Comparison of ENCODE assay signal across 8 cellular contexts in genomic region chr16:4200000-4200780, GRCh38. TPM values are rescaled to one million over a fixed set of nuclear protein-coding genes. Genes with fewer than 3 reads are reported as not detected.
A peak's percentile ranks its signal among the peaks of the same experiment; 100 is the strongest.
DNase-seq lines count a peak whose midpoint lies in the region; ATAC-seq, FAIRE-seq and TF ChIP-seq lines count a peak whose summit lies in the region.

No MANE protein-coding gene starts in this region.

- H2BK20ac ChIP-seq in H9 (ENCODE audit: low read depth, low read length, poor library complexity, severe bottlenecking): no peak overlapping the region

- no peak overlapping the region for H3K56ac ChIP-seq in H9 (ENCODE audit: insufficient read length, low read depth, low read length)

- H3K4me3 ChIP-seq in adrenal gland (no peak overlapping the region), small intestine (ENCODE audit: low read depth in 1 of 2, low read length in 2 of 2) (no peak overlapping the region)

- no peaks in the 10 kb centered on the region for H3K9me3 ChIP-seq in H9 (ENCODE audit: control insufficient read depth, low read depth, low read length)
- H3K9me3 ChIP-seq in adrenal gland (replicated peaks in 1 of 3): no peaks in the 10 kb centered on the region
- no peaks in the 10 kb centered on the region for H3K9me3 ChIP-seq in small intestine (ENCODE audit: control insufficient read depth, low read depth)

- H3K27ac ChIP-seq in C4-2B: no peak overlapping the region
- H3K27ac ChIP-seq in H9 (ENCODE audit: insufficient read length, low read depth, low read length): no peak overlapping the region
- H3K27ac ChIP-seq in adrenal gland: no peak overlapping the region
- H3K27ac ChIP-seq in small intestine (ENCODE audit: low read depth in 1 of 2, low read length in 1 of 2): no peak overlapping the region

- H2BK15ac ChIP-seq in H9 (ENCODE audit: low read depth, low read length): no peak overlapping the region

- intact Hi-C loops in adrenal gland (cut with DNase I): loop anchor here (5.0 to 10.0 kb wide), 2 partner anchors 52 to 135 kb away; no protein-coding TSS in a partner anchor

- H3K9me3 Mint-ChIP-seq in H9: no peaks in the 10 kb centered on the region

- H2AK5ac ChIP-seq in H9 (ENCODE audit: insufficient read length, low read length): no peak overlapping the region

- no peaks in the 10 kb centered on the region for H3K79me1 ChIP-seq in H9 (ENCODE audit: insufficient read depth, low read depth, low read length, poor library complexity, severe bottlenecking)

- H4K20me1 ChIP-seq in H9 (ENCODE audit: control insufficient read depth, insufficient read depth, insufficient read length): no peaks in the 10 kb centered on the region

- H3K23ac ChIP-seq in H9 (ENCODE audit: insufficient read length, low read depth, low read length): no peak overlapping the region

- no peak overlapping the region for H3T11ph ChIP-seq in H9 (ENCODE audit: low read length)

- TF ChIP-seq CTCF in C4-2B (conservative IDR thresholded peaks at IDR 0.05): peak; percentile 79
- peak; percentile 42; the same call in 2 of the 3 replicates for TF ChIP-seq CTCF in H9 (conservative IDR thresholded peaks at IDR 0.05)
- peak; percentile 63 to 92 (median 87) for TF ChIP-seq CTCF in adrenal gland (IDR thresholded peaks at IDR 0.05)

- H3K4me1 ChIP-seq in H9 (ENCODE audit: insufficient read depth, low read length) (no peaks in the 10 kb centered on the region), adrenal gland (replicated peaks in 1 of 2) (no peaks in the 10 kb centered on the region), small intestine (ENCODE audit: control insufficient read depth in 2 of 2, insufficient read depth in 1 of 2, low read depth in 1 of 2, low read length in 1 of 2) (no peaks in the 10 kb centered on the region)

- no peak overlapping the region; the same call in 1 of the 2 replicates for H3K14ac ChIP-seq in H9 (ENCODE audit: insufficient read depth, low read length)

- TF ChIP-seq POLR2A in adrenal gland (IDR thresholded peaks at IDR 0.05): no peak

- H3K27me3 ChIP-seq in H9 (ENCODE audit: insufficient read depth, low read length): no peaks in the 10 kb centered on the region
- H3K27me3 ChIP-seq in adrenal gland: no peaks in the 10 kb centered on the region
- H3K27me3 ChIP-seq in small intestine (ENCODE audit: control insufficient read depth in 2 of 2, insufficient read depth in 2 of 2, low read length in 2 of 2): no peaks in the 10 kb centered on the region

- H3K27me3 Mint-ChIP-seq in H9 (ENCODE audit: low read depth): no peaks in the 10 kb centered on the region; the same call in none of the 2 replicates

- no peak overlapping the region for H3K18ac ChIP-seq in H9 (ENCODE audit: insufficient read length, low read depth, low read length)

- no peak overlapping the region for H2BK12ac ChIP-seq in H9 (ENCODE audit: insufficient read length, low read depth, low read length)

- no peak overlapping the region for H2AFZ ChIP-seq in H9 (ENCODE audit: low read length)

- peaks cover 6 to 11% of the 10 kb centered on the region in 2 experiments for H3K4me1 Mint-ChIP-seq in H9

- no peaks in the 10 kb centered on the region for H3K36me3 Mint-ChIP-seq in H9 (ENCODE audit: insufficient read depth in 1 of 3, low read depth in 3 of 3)

- no peak overlapping the region for H4K91ac ChIP-seq in H9 (ENCODE audit: insufficient read length, low read depth, low read length)

- H3K4me2 ChIP-seq in H9 (ENCODE audit: insufficient read depth, insufficient read length, low read length): no peak overlapping the region

- FAIRE-seq in small intestine (lab: Jason Lieb, UNC): no peak

- no peak overlapping the region for H4K8ac ChIP-seq in H9 (replicated peaks; ENCODE audit: insufficient read length, low read depth, low read length)

- no peak overlapping the region; a peak in 1 of 5 replicates for H3K4me3 Mint-ChIP-seq in H9

- no peak overlapping the region for H2BK5ac ChIP-seq in H9 (ENCODE audit: insufficient read length, low read length)

- no peak overlapping the region for H3K9ac ChIP-seq in H9 (ENCODE audit: extremely low read depth, insufficient read length, low read length)

- H3K23me2 ChIP-seq in H9 (ENCODE audit: insufficient read length, low read depth, low read length, poor library complexity, severe bottlenecking): no peaks in the 10 kb centered on the region

- H3K4ac ChIP-seq in H9 (ENCODE audit: low read depth, low read length): no peak overlapping the region

- H2BK120ac ChIP-seq in H9 (ENCODE audit: low read depth, low read length, poor library complexity, severe bottlenecking): no peak overlapping the region

- no CpG with 5 or more reads among the region's 15 CpGs for whole genome bisulfite sequencing in H9 (ENCODE audit: extremely low coverage, insufficient read length, low lambda C conversion rate)
- WGBS in adrenal gland, 4 donors: 36 to 47% (median 37%) methylated on average over 11 to 15 of the region's 15 CpGs
- 26 to 39% (median 26%) methylated on average over 15 of the region's 15 CpGs for WGBS in small intestine, 3 donors

- H3K27ac Mint-ChIP-seq in H9: peak overlapping the region in 1 of 3 experiments; percentile 62; a peak in 1 of 7 replicates

- no peaks in the 10 kb centered on the region for H3K79me2 ChIP-seq in H9 (ENCODE audit: insufficient read depth, low read length)

- H4K5ac ChIP-seq in H9 (ENCODE audit: insufficient read length, low read depth, low read length): no peak overlapping the region

- H3K36me3 ChIP-seq in adrenal gland (replicated peaks in 1 of 2) (no peaks in the 10 kb centered on the region), small intestine (ENCODE audit: control insufficient read depth in 2 of 2, insufficient read depth in 2 of 2, low read length in 2 of 2) (no peaks in the 10 kb centered on the region)

- DNase-seq in H9: peak; percentile 61
- peak; percentile 75 for DNase-seq in NOMO-1 treated with DMSO at 0.1 percent for 48 hours (lab: John Stamatoyannopoulos, UW; ENCODE audit: unreplicated experiment)
- DNase-seq in adrenal gland: peak; percentile 70 to 86 (median 83)
- DNase-seq in hepatic stellate cell (ENCODE audit: low spot score): peak; percentile 84
- DNase-seq in small intestine: peak; percentile 84

- ATAC-seq in HG02938 (IDR thresholded peaks at IDR 0.05; ENCODE audit: unreplicated experiment): no peak
- no peak for ATAC-seq in HG02642 (IDR thresholded peaks at IDR 0.05; ENCODE audit: poor library complexity, unreplicated experiment)

RNA-seq across cellular contexts. Expression of gene SRL, which starts 41.7 kb away (rescaled TPM):
- not detected in 2 replicates for total RNA-seq in H9 (2021)
- 1 to 10 TPM in 1 of 8 donors, under 1 TPM in 5, not detected in 2; 0.29 to 1.3 (median 0.53) TPM for total RNA-seq in adrenal gland
- polyA plus RNA-seq in adrenal gland: under 1 TPM; 0.24 to 0.57 (median 0.46) TPM
- 1 to 10 TPM in 2 of 3 donors, under 1 TPM in 1; 0.45 to 3.2 (median 2.9) TPM for polyA plus RNA-seq in small intestine
